In genomic region chr1:145983206-145983675, GRCh38 we compare ENCODE assay signal across 10 cellular contexts. TPM values are rescaled to one million over a fixed set of nuclear protein-coding genes. Genes with fewer than 3 reads are reported as not detected.
A peak's percentile ranks its signal among the peaks of the same experiment; 100 is the strongest.
DNase-seq lines count a peak whose midpoint lies in the region; ATAC-seq, FAIRE-seq and TF ChIP-seq lines count a peak whose summit lies in the region.
"Had no signal": no experiment of that assay in that cellular context is flagged by ENCODE, and none has a peak within 500 bp of the region (broad histone marks: within the 10 kb centered on the region; RNA-seq: fewer than 3 reads in every experiment).

No MANE protein-coding gene starts in this region.

- H3K4me1 ChIP-seq in kidney (ENCODE audit: control insufficient read depth in 1 of 2, insufficient read depth in 1 of 2, low read depth in 1 of 2, low read length in 2 of 2) = peaks cover 47 to 55% of the 10 kb centered on the region in 2 donors

- H3K4me3 ChIP-seq in kidney (ENCODE audit: low read length in 2 of 2) = no peak overlapping the region
- H3K4me3 ChIP-seq: SJSA1 had no signal

- no peak overlapping the region for H3K4me3 Mint-ChIP-seq in stimulated activated naive B cell treated with anti-CD40 and anti-IgM and Interleukin-4, amounts not matched to agents 10 μg/mL and 1 μg/mL and 100 μg/mL, for 72 hours

- H3K36me3 ChIP-seq in kidney (ENCODE audit: control insufficient read depth in 1 of 2, insufficient read depth in 2 of 2, low read length in 2 of 2) = no peaks in the 10 kb centered on the region
- H3K36me3 ChIP-seq: SJSA1 had no signal

- no peak for TF ChIP-seq CTCF in kidney (IDR thresholded peaks at IDR 0.05; ENCODE audit: borderline replicate concordance, extremely low read depth, insufficient read depth)

- no peaks in the 10 kb centered on the region for H3K9me3 Mint-ChIP-seq in stimulated activated naive B cell treated with anti-CD40 and anti-IgM and Interleukin-4, amounts not matched to agents 10 μg/mL and 1 μg/mL and 100 μg/mL, for 72 hours

- peak overlapping the region in 1 of 2 donors; percentile 25 for H3K9ac ChIP-seq in kidney (ENCODE audit: low read length in 2 of 2)

- no peaks in the 10 kb centered on the region for H3K36me3 Mint-ChIP-seq in stimulated activated naive B cell treated with anti-CD40 and anti-IgM and Interleukin-4, amounts not matched to agents 10 μg/mL and 1 μg/mL and 100 μg/mL, for 72 hours

- DNase-seq in NOMO-1 treated with dmso at 0.1 percent for 144 hours (lab: John Stamatoyannopoulos, UW; ENCODE audit: unreplicated experiment) (peak; percentile 28), NOMO-1 treated with DMSO at 0.1 percent for 48 hours (lab: John Stamatoyannopoulos, UW; ENCODE audit: unreplicated experiment) (no peak), RPMI8226 (peak; percentile 92), kidney (no peak), SHP77 (lab: John Stamatoyannopoulos, UW) (no peak), GM19239 (ENCODE audit: insufficient read length, low spot score) (no peak)
- DNase-seq in stimulated activated naive B cell treated with anti-CD40 and anti-IgM and Interleukin-4, amounts not matched to agents 10 μg/mL and 1 μg/mL and 100 μg/mL, for 72 hours = no peak

- intact Hi-C loops in kidney (cut with DNase I) = no loop called here

- no peak for ATAC-seq in stimulated activated naive B cell treated with anti-CD40 and anti-IgM and Interleukin-4, amounts not matched to agents 10 μg/mL and 1 μg/mL and 100 μg/mL, for 72 hours (replicated peaks)
- no peak for ATAC-seq in HG03460 (IDR thresholded peaks at IDR 0.05; ENCODE audit: unreplicated experiment)

- H3K9me3 ChIP-seq in kidney (ENCODE audit: control insufficient read depth in 1 of 2, low read length in 2 of 2) = no peaks in the 10 kb centered on the region
- H3K9me3 ChIP-seq: SJSA1 had no signal

- H3K27ac ChIP-seq in kidney (ENCODE audit: low read depth in 2 of 2, low read length in 2 of 2) = peak overlapping the region; percentile 75 to 94
- H3K27ac ChIP-seq: SJSA1 had no signal

- no peaks in the 10 kb centered on the region for H3K27me3 Mint-ChIP-seq in stimulated activated naive B cell treated with anti-CD40 and anti-IgM and Interleukin-4, amounts not matched to agents 10 μg/mL and 1 μg/mL and 100 μg/mL, for 72 hours

- H3K4me1 Mint-ChIP-seq in stimulated activated naive B cell treated with anti-CD40 and anti-IgM and Interleukin-4, amounts not matched to agents 10 μg/mL and 1 μg/mL and 100 μg/mL, for 72 hours = peaks cover 31 to 48% of the 10 kb centered on the region in 2 donors

- peak overlapping the region; percentile 89 for H3K27ac Mint-ChIP-seq in stimulated activated naive B cell treated with anti-CD40 and anti-IgM and Interleukin-4, amounts not matched to agents 10 μg/mL and 1 μg/mL and 100 μg/mL, for 72 hours

- no peak for FAIRE-seq in kidney (lab: Jason Lieb, UNC)
- FAIRE-seq in GM19239 (lab: Jason Lieb, UNC) = no peak

RNA-seq across cellular contexts. Expression of gene TXNIP, which starts 13.1 kb away (rescaled TPM):
- 1,197 TPM for total RNA-seq in kidney
- polyA plus RNA-seq in kidney (ENCODE audit: insufficient read depth, low read depth, low replicate concordance) = 356 TPM

RNA-seq across cellular contexts. Expression of gene POLR3GL, which starts 18.8 kb away (rescaled TPM):
- total RNA-seq in kidney = 19.0 TPM
- 45.6 TPM for polyA plus RNA-seq in kidney (ENCODE audit: insufficient read depth, low read depth, low replicate concordance)

RNA-seq across cellular contexts. Expression of gene ANKRD34A, which starts 18.9 kb away (rescaled TPM):
- total RNA-seq in kidney = 0.76 TPM
- polyA plus RNA-seq in kidney (ENCODE audit: insufficient read depth, low read depth, low replicate concordance) = 0.37 TPM

RNA-seq across cellular contexts. Expression of gene LIX1L, which starts 25.4 kb away (rescaled TPM):
- 27.8 TPM for total RNA-seq in kidney
- 10.0 TPM for polyA plus RNA-seq in kidney (ENCODE audit: insufficient read depth, low read depth, low replicate concordance)

RNA-seq across cellular contexts. Expression of gene HJV, which starts 38.3 kb away (rescaled TPM):
- not detected for total RNA-seq in kidney
- polyA plus RNA-seq in kidney (ENCODE audit: insufficient read depth, low read depth, low replicate concordance) = 1.3 TPM
- total RNA-seq: SJSA1, subcutaneous adipose tissue had no signal

Comparison
In these comparisons a context has a peak if more than half of its experiments do, and no peak if none do; other contexts are left out.
1. DNase-seq: peak in NOMO-1 treated with dmso at 0.1 percent for 144 hours (single experiment) and RPMI8226 (single experiment); none in NOMO-1 treated with DMSO at 0.1 percent for 48 hours (single experiment), kidney (single experiment), stimulated activated naive B cell treated with anti-CD40 and anti-IgM and Interleukin-4, amounts not matched to agents 10 μg/mL and 1 μg/mL and 100 μg/mL, for 72 hours (single experiment), SHP77 (0 of 2) and GM19239 (single experiment).